Comparison of ENCODE assay signal across 11 cellular contexts in the genomic region with DNA sequence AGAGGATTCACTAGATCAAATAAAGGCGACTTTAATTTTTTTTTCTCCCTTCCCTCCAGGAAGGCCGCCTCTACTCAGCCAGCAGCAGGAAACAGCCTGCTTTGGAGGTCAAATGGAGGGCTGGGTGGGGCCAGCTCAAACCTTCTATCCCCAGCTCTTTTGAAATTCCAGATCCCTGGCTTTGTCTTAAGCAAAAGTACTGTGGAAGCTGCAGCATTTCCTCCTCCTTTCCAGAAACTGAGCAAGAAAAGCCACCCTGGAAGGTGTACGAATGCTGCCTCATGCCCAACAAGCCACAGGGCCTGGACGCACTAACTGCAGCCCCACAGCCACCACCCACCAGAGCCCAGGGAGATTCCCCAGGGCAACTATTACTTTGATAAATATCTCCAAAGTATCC.
DNase-seq lines count a peak whose midpoint lies in the region; ATAC-seq and TF ChIP-seq lines count a peak whose summit lies in the region.
"Had no signal": no experiment of that assay in that cellular context is flagged by ENCODE, and none has a peak within 500 bp of the region (broad histone marks: within the 10 kb centered on the region; RNA-seq: fewer than 3 reads in every experiment).

No MANE protein-coding gene starts in this region.

- H3K36me3 ChIP-seq in NT2/D1 (ENCODE audit: insufficient read depth, insufficient read length, low read length) = peaks cover 42% of the 10 kb centered on the region
- peaks cover 0 to 3% (median 0%) of the 10 kb centered on the region in 5 donors for H3K36me3 ChIP-seq in subcutaneous abdominal adipose tissue (ENCODE audit: control insufficient read depth in 5 of 5, insufficient read depth in 5 of 5, low read length in 5 of 5)
- H3K36me3 ChIP-seq: tibial artery had no signal

- H3K27ac ChIP-seq in subcutaneous abdominal adipose tissue (ENCODE audit: low read depth, low read length) = peak overlapping the region; percentile 12

- TF ChIP-seq CTCF in epithelial cell of esophagus (IDR thresholded peaks at IDR 0.05; ENCODE audit: insufficient read depth, low read depth, low read length, missing control alignments) = no peak

- H3K27me3 ChIP-seq in NT2/D1 (ENCODE audit: insufficient read depth, insufficient read length) (no peaks in the 10 kb centered on the region), subcutaneous abdominal adipose tissue (ENCODE audit: control insufficient read depth in 5 of 5, insufficient read depth in 4 of 5, low read length in 5 of 5) (peaks cover 0 to 4% (median 0%) of the 10 kb centered on the region in 5 donors)
- H3K27me3 ChIP-seq: tibial artery had no signal

- no peaks in the 10 kb centered on the region for H3K4me1 ChIP-seq in NT2/D1 (ENCODE audit: insufficient read depth, insufficient read length)
- peaks cover 0 to 22% (median 18%) of the 10 kb centered on the region in 5 donors for H3K4me1 ChIP-seq in subcutaneous abdominal adipose tissue (ENCODE audit: control insufficient read depth in 5 of 5, insufficient read depth in 5 of 5, low read length in 5 of 5)

- peak; percentile 72 for DNase-seq in NT2/D1 (ENCODE audit: low read depth, low spot score)
- peak; percentile 29 for DNase-seq in epithelial cell of esophagus (ENCODE audit: low read depth)
- DNase-seq in left kidney (ENCODE audit: low read depth, low spot score) = peak; percentile 12
- no peak for DNase-seq in putamen (ENCODE audit: low spot score)
- DNase-seq: activated naive CD8-positive, alpha-beta T cell treated with anti-CD3 and anti-CD28 coated beads, Interleukin-2, amount 50 U/mL, for 24 hours; NCI-H1105 treated with DMSO at 0.1 percent for 48 hours; retina had no signal

- ATAC-seq in GM18909 (IDR thresholded peaks at IDR 0.05; ENCODE audit: poor library complexity, unreplicated experiment) = no peak
- no peak for ATAC-seq in GM19395 (IDR thresholded peaks at IDR 0.05; ENCODE audit: unreplicated experiment)
- ATAC-seq: activated naive CD8-positive, alpha-beta T cell treated with anti-CD3 and anti-CD28 coated beads, Interleukin-2, amount 50 U/mL, for 24 hours had no signal

- no peak overlapping the region for H3K4me3 ChIP-seq in NT2/D1 (ENCODE audit: insufficient read length, low read depth)
- no peak overlapping the region for H3K4me3 ChIP-seq in epithelial cell of esophagus (ENCODE audit: low read length)
- H3K4me3 ChIP-seq in subcutaneous abdominal adipose tissue (ENCODE audit: low read depth in 1 of 5, low read length in 5 of 5) = no peak overlapping the region
- H3K4me3 ChIP-seq: tibial artery had no signal

- H3K9ac ChIP-seq in NT2/D1 (ENCODE audit: insufficient read length, low read depth) (no peak overlapping the region), subcutaneous abdominal adipose tissue (ENCODE audit: low read length in 5 of 5) (no peak overlapping the region)

- peaks cover 5% of the 10 kb centered on the region; the same call in 1 of the 2 replicates for H3K9me3 ChIP-seq in NT2/D1 (ENCODE audit: insufficient read depth, low read length)
- no peaks in the 10 kb centered on the region for H3K9me3 ChIP-seq in subcutaneous abdominal adipose tissue (ENCODE audit: control insufficient read depth in 5 of 5, low read length in 5 of 5)
- H3K9me3 ChIP-seq: tibial artery had no signal
